13 cellular contexts compared by ENCODE assay signal in genomic region chr2:201833796-201834195, GRCh38. TPM values are rescaled to one million over a fixed set of nuclear protein-coding genes. Genes with fewer than 3 reads are reported as not detected.
"Had no signal": no experiment of that assay in that cellular context is flagged by ENCODE, and none has a peak within 500 bp of the region (broad histone marks: within the 10 kb centered on the region; RNA-seq: fewer than 3 reads in every experiment).

No MANE protein-coding gene starts in this region.

- DNase-seq: activated CD4-positive, alpha-beta T cell treated with anti-CD3 and anti-CD28 coated beads, Interleukin-2, amount 50 U/mL, for 1 hour; activated CD8-positive, alpha-beta memory T cell treated with anti-CD3 and anti-CD28 coated beads for 24 hours; activated naive CD4-positive, alpha-beta T cell treated with Interleukin-2 at 50 U/mL for 16 hours; anterior cingulate cortex; kidney; left lung; naive B cell; psoas muscle; right lobe of liver; spleen had no signal

- H3K4me3 Mint-ChIP-seq: naive B cell had no signal

- H3K36me3 ChIP-seq: left lung, right lobe of liver, spleen had no signal

- H2AFZ ChIP-seq: hepatocyte had no signal

- H3K36me3 Mint-ChIP-seq: naive B cell had no signal

- H3K4me1 Mint-ChIP-seq: naive B cell had no signal

- H3K27ac ChIP-seq: hepatocyte, left lung, psoas muscle, right lobe of liver, spleen had no signal

- ATAC-seq: esophagus mucosa, left lung, psoas muscle, right lobe of liver had no signal

- H3K27ac Mint-ChIP-seq: naive B cell had no signal

- H3K9me3 ChIP-seq: left lung, psoas muscle, right lobe of liver, spleen had no signal

- H3K4me3 ChIP-seq: hepatocyte, left lung, psoas muscle, right lobe of liver, spleen had no signal

- H3K4me1 ChIP-seq: left lung, psoas muscle, right lobe of liver, spleen had no signal

- H3K4me2 ChIP-seq: hepatocyte had no signal

- H3K79me2 ChIP-seq: hepatocyte had no signal

- H3K27me3 ChIP-seq: hepatocyte, left lung, right lobe of liver had no signal

RNA-seq across cellular contexts. Expression of gene CDK15, which starts 27.5 kb away (rescaled TPM):
- total RNA-seq: mononuclear cell, right lobe of liver had no signal
